In the genomic region with DNA sequence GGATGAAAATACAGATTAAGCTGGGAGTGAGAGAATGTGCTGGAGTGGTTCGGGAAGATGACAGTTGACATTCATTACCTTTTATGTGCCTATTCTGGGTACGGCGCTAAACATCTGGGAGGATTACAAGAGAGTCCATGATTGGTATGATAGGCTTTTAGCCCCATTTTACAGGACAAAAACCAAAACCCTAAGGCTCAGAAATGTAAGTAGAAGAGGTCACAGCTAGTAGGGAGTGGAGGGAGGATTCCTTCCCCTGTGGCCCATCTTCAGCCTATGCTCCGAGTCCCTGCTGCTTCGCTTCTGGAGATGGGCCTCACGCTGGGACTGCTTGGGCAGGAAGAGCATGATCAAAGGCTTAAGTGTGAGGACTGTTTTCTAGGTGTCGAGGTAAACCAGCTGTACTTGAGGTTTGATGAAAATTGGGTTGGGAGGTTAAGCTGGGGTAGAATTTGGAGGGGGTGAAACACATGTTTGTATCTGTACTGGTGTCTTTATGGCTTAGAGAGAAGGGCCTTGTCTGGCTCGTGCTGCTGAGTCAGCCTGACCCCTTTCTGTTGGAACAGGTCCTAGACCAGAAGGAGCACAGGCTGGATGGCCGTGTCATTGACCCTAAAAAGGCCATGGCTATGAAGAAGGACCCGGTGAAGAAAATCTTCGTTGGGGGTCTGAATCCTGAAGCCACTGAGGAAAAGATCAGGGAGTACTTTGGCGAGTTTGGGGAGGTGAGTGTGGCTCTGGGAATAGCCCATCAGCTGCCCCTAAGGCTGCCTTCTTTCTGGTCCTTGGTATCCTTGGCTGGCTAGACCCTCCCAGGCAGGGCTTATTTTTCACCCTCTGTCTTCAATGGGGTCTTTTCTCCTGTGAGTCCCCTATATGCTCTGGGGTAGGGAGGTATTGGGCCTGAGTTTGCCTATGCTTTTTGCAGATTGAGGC, we compare ENCODE assay signal across 8 cellular contexts. TPM values are rescaled to one million over a fixed set of nuclear protein-coding genes. Genes with fewer than 3 reads are reported as not detected.
DNase-seq lines count a peak whose midpoint lies in the region; ATAC-seq and TF ChIP-seq lines count a peak whose summit lies in the region.

No MANE protein-coding gene starts in this region.

- peak overlapping the region; percentile 35 for H3K27ac ChIP-seq in muscle layer of colon (ENCODE audit: low read depth, low read length)

- peaks cover 61% of the 10 kb centered on the region for H3K36me3 Mint-ChIP-seq in central memory CD8-positive, alpha-beta T cell (ENCODE audit: insufficient read depth)

- no peaks in the 10 kb centered on the region for H3K27me3 ChIP-seq in muscle layer of colon (ENCODE audit: control insufficient read depth in 1 of 2, insufficient read depth in 2 of 2, low read length in 2 of 2)

- no peak overlapping the region for H3K9ac ChIP-seq in muscle layer of colon (ENCODE audit: low read length)

- H3K36me3 ChIP-seq in muscle layer of colon (ENCODE audit: insufficient read depth, low read length), result peaks cover 57% of the 10 kb centered on the region

- DNase-seq in AG09309 (ENCODE audit: low read depth) (no peak), KBM-7 (no peak), NCI-H1105 treated with DMSO at 0.1 percent for 48 hours (lab: John Stamatoyannopoulos, UW) (no peak), SW 1271 (lab: John Stamatoyannopoulos, UW) (no peak)
- peak; percentile 50 for DNase-seq in Jurkat, Clone E6-1 (ENCODE audit: low read depth, low spot score)
- DNase-seq in central memory CD8-positive, alpha-beta T cell (ENCODE audit: low spot score in 2 of 2), result no peak

- peaks cover 22% of the 10 kb centered on the region for H3K4me1 ChIP-seq in muscle layer of colon (ENCODE audit: insufficient read depth, low read length)

- no peak for TF ChIP-seq CTCF in AG09309 (IDR thresholded peaks at IDR 0.05; ENCODE audit: control insufficient read depth, insufficient read depth, low read depth, low read length, missing control alignments)

- H3K9me3 ChIP-seq in muscle layer of colon (ENCODE audit: low read length), result no peaks in the 10 kb centered on the region

- ATAC-seq in central memory CD8-positive, alpha-beta T cell (replicated peaks; ENCODE audit: extremely low read depth, poor library complexity, severe bottlenecking), result no peak
- no peak for ATAC-seq in GM19452 (IDR thresholded peaks at IDR 0.05; ENCODE audit: unreplicated experiment)

- H3K27me3 Mint-ChIP-seq in central memory CD8-positive, alpha-beta T cell, result no peaks in the 10 kb centered on the region

- H3K4me3 Mint-ChIP-seq in central memory CD8-positive, alpha-beta T cell, result peak overlapping the region; percentile 98

- peak overlapping the region; percentile 75 for H3K4me3 ChIP-seq in AG09309 (ENCODE audit: control insufficient read depth, low read depth, low read length)
- peak overlapping the region; percentile 80 for H3K4me3 ChIP-seq in Jurkat, Clone E6-1 (ENCODE audit: low read length)
- peak overlapping the region; percentile 87 to 92 for H3K4me3 ChIP-seq in muscle layer of colon (ENCODE audit: low read depth in 1 of 2, low read length in 2 of 2)

- H3K9me3 Mint-ChIP-seq in central memory CD8-positive, alpha-beta T cell, result no peaks in the 10 kb centered on the region

- H3K4me1 Mint-ChIP-seq in central memory CD8-positive, alpha-beta T cell, result peaks cover 41% of the 10 kb centered on the region

- H3K27ac Mint-ChIP-seq in central memory CD8-positive, alpha-beta T cell (ENCODE audit: low read depth), result peak overlapping the region; percentile 54

- in situ Hi-C loops in KBM-7 (cut with MboI; ENCODE audit: low pct_unique_long_range_greater_than_20kb, low sequenced_read_pairs), result no loop called here

RNA-seq across cellular contexts. Expression of a gene that starts 2.1 kb away (rescaled TPM):
- polyA plus RNA-seq in Jurkat, Clone E6-1 (2012; ENCODE audit: insufficient read depth, insufficient read length), result 353 TPM

RNA-seq across cellular contexts. Expression of a gene that starts 19.3 kb away (rescaled TPM):
- not detected for polyA plus RNA-seq in Jurkat, Clone E6-1 (2012; ENCODE audit: insufficient read depth, insufficient read length)

RNA-seq across cellular contexts. Expression of a gene that starts 26.2 kb away (rescaled TPM):
- polyA plus RNA-seq in Jurkat, Clone E6-1 (2012; ENCODE audit: insufficient read depth, insufficient read length), result 47.3 TPM

RNA-seq across cellular contexts. Expression of a gene that starts 52.7 kb away (rescaled TPM):
- 312 TPM for polyA plus RNA-seq in Jurkat, Clone E6-1 (2012; ENCODE audit: insufficient read depth, insufficient read length)
